9 cellular contexts compared by ENCODE assay signal in genomic region chr1:1630965-1631792, GRCh38. TPM values are rescaled to one million over a fixed set of nuclear protein-coding genes. Genes with fewer than 3 reads are reported as not detected.
DNase-seq lines count a peak whose midpoint lies in the region; TF ChIP-seq lines count a peak whose summit lies in the region.
"Had no signal": no experiment of that assay in that cellular context is flagged by ENCODE, and none has a peak within 500 bp of the region (broad histone marks: within the 10 kb centered on the region; RNA-seq: fewer than 3 reads in every experiment).

No MANE protein-coding gene starts in this region.

- H3K27me3 ChIP-seq in SJCRH30, result no peaks in the 10 kb centered on the region
- peaks cover 38% of the 10 kb centered on the region for H3K27me3 ChIP-seq in neural progenitor cell

- peaks cover 2% of the 10 kb centered on the region for H3K4me1 Mint-ChIP-seq in neural progenitor cell

- no peak overlapping the region for H3K27ac Mint-ChIP-seq in neural progenitor cell

- peaks cover 14% of the 10 kb centered on the region for H4K20me1 ChIP-seq in neural progenitor cell (ENCODE audit: low read depth)

- H3K9me3 ChIP-seq in SJCRH30 (replicated peaks), result no peaks in the 10 kb centered on the region
- no peaks in the 10 kb centered on the region for H3K9me3 ChIP-seq in neural progenitor cell (ENCODE audit: low read depth)

- H3K4me1 ChIP-seq in SJCRH30 (0 out of 2 replicates have a peak, but pooled peaks cover 2% of the 10 kb centered on the region), neural progenitor cell (peaks cover 4% of the 10 kb centered on the region)

- H2AFZ ChIP-seq in neural progenitor cell (replicated peaks), result no peak overlapping the region

- peaks cover 4% of the 10 kb centered on the region for H3F3A ChIP-seq in neural progenitor cell (ENCODE audit: low read depth)

- no peak for TF ChIP-seq CTCF in fibroblast of villous mesenchyme (IDR thresholded peaks at IDR 0.05; ENCODE audit: insufficient read depth, low read depth, low read length)
- TF ChIP-seq CTCF in neural progenitor cell (IDR thresholded peaks at IDR 0.05), result no peak

- peaks cover 6% of the 10 kb centered on the region for H3K27me3 Mint-ChIP-seq in neural progenitor cell (ENCODE audit: insufficient read depth, low read depth)

- H3K9ac ChIP-seq in neural progenitor cell, result no peak overlapping the region

- no peaks in the 10 kb centered on the region for H3K9me3 Mint-ChIP-seq in neural progenitor cell

- peak overlapping the region; percentile 33 for H3K4me3 Mint-ChIP-seq in neural progenitor cell

- no peaks in the 10 kb centered on the region for H3K36me3 ChIP-seq in SJCRH30
- H3K36me3 ChIP-seq in neural progenitor cell, result no peaks in the 10 kb centered on the region

- no peaks in the 10 kb centered on the region for H3K36me3 Mint-ChIP-seq in neural progenitor cell

- H3K79me2 ChIP-seq in neural progenitor cell (ENCODE audit: low read depth), result no peaks in the 10 kb centered on the region

- peak overlapping the region; percentile 80 for H3K4me2 ChIP-seq in neural progenitor cell

- DNase-seq in D341Med (ENCODE audit: low spot score) (peak; percentile 30), SJCRH30 (no peak), fibroblast of villous mesenchyme (ENCODE audit: low read depth) (no peak), neural progenitor cell (ENCODE audit: low spot score) (peak; percentile 59), DMS79 treated with DMSO at 0.1 percent for 48 hours (lab: John Stamatoyannopoulos, UW) (no peak), NCI-H2227 treated with DMSO at 0.1 percent for 48 hours (lab: John Stamatoyannopoulos, UW) (no peak), amniotic stem cell (lab: John Stamatoyannopoulos, UW) (no peak), NOMO-1 treated with DMSO at 0.1 percent for 48 hours (lab: John Stamatoyannopoulos, UW; ENCODE audit: unreplicated experiment) (no peak)

- H3K27ac ChIP-seq in SJCRH30, result peak overlapping the region; percentile 51; the same call in 1 of the 2 replicates
- H3K27ac ChIP-seq in neural progenitor cell, result no peak overlapping the region
- H3K27ac ChIP-seq: epithelial cell of prostate had no signal

- H3K4me3 ChIP-seq in SJCRH30, result peak overlapping the region; percentile 44
- H3K4me3 ChIP-seq in fibroblast of villous mesenchyme (ENCODE audit: low read depth, low read length), result peak overlapping the region; percentile 50
- H3K4me3 ChIP-seq in neural progenitor cell, result peak overlapping the region; percentile 45

RNA-seq across cellular contexts. Expression of gene MMP23B, which starts 0.8 kb away (rescaled TPM):
- total RNA-seq in SJCRH30 (2014; rRNA removed; shearing (Covaris generic)), result 0.81 and 2.7 TPM in 2 replicates
- total RNA-seq in fibroblast of villous mesenchyme (6.5 and 11.0 TPM in 2 replicates), neural progenitor cell (ENCODE audit: low replicate concordance) (4.2 and 4.7 TPM in 2 replicates)

RNA-seq across cellular contexts. Expression of gene MIB2, which starts 15.9 kb away (rescaled TPM):
- total RNA-seq in SJCRH30 (2014; rRNA removed; shearing (Covaris generic)), result 37.2 and 49.6 TPM in 2 replicates
- total RNA-seq in fibroblast of villous mesenchyme (58.7 and 62.8 TPM in 2 replicates), neural progenitor cell (ENCODE audit: low replicate concordance) (7.5 and 71.6 TPM in 2 replicates)

RNA-seq across cellular contexts. Expression of gene CDK11B, which starts 27.6 kb away (rescaled TPM):
- total RNA-seq in SJCRH30 (2014; rRNA removed; shearing (Covaris generic)), result 28.0 and 32.6 TPM in 2 replicates
- total RNA-seq in fibroblast of villous mesenchyme, result 5.2 and 6.0 TPM in 2 replicates
- total RNA-seq in neural progenitor cell (ENCODE audit: low replicate concordance), result 12.6 and 16.9 TPM in 2 replicates

RNA-seq across cellular contexts. Expression of gene FNDC10, which starts 31.2 kb away (rescaled TPM):
- 1.5 and 1.9 TPM in 2 replicates for total RNA-seq in SJCRH30 (2014; rRNA removed; shearing (Covaris generic))
- total RNA-seq in fibroblast of villous mesenchyme, result 0.43 and 2.6 TPM in 2 replicates
- total RNA-seq in neural progenitor cell (ENCODE audit: low replicate concordance), result 2.5 and 7.8 TPM in 2 replicates

RNA-seq across cellular contexts. Expression of gene SSU72, which starts 56.5 kb away (rescaled TPM):
- total RNA-seq in SJCRH30 (2014; rRNA removed; shearing (Covaris generic)), result 258 and 267 TPM in 2 replicates
- total RNA-seq in fibroblast of villous mesenchyme, result 58.7 and 68.6 TPM in 2 replicates
- total RNA-seq in neural progenitor cell (ENCODE audit: low replicate concordance), result 82.5 and 94.1 TPM in 2 replicates

Comparison
In these comparisons a context has a peak if more than half of its experiments do, and no peak if none do; other contexts are left out.
1. DNase-seq: peak in D341Med (single experiment) and neural progenitor cell (single experiment); none in SJCRH30 (0 of 2), fibroblast of villous mesenchyme (single experiment), DMS79 treated with DMSO at 0.1 percent for 48 hours (single experiment), NCI-H2227 treated with DMSO at 0.1 percent for 48 hours (single experiment), amniotic stem cell (single experiment) and NOMO-1 treated with DMSO at 0.1 percent for 48 hours (single experiment).
2. Peak in every context shown above with its lines, with median percentiles within 50 percentile points of each other: H3K4me3 ChIP-seq.